Comparison of ENCODE assay signal across 20 cellular contexts in genomic region chr12:112192475-112192874, GRCh38.
"Had no signal": no experiment of that assay in that cellular context is flagged by ENCODE, and none has a peak within 500 bp of the region (broad histone marks: within the 10 kb centered on the region; RNA-seq: fewer than 3 reads in every experiment).

No MANE protein-coding gene starts in this region.

- H3K4me1 ChIP-seq: parathyroid adenoma had no signal

- H3K4me2 ChIP-seq: hepatocyte had no signal

- H3K9me3 Mint-ChIP-seq: activated naive CD4-positive, alpha-beta T cell treated with anti-CD3 and anti-CD28 coated beads, Interleukin-2, amount 50 U/mL, for 72 hours; activated T-helper 1 cell treated with anti-CD3 and anti-CD28 coated beads, Interleukin-12 subunit alpha, Interleukin-12 subunit beta, Interleukin-2, Interleukin-4 antibody, amounts not matched to agents 30 ng/mL and 10 ng/mL and 1 ng/mL, durations not matched to agents 14 hours and 24 hours and 36 hours; immature natural killer cell; stimulated activated memory B cell treated with anti-CD40 and anti-IgM and Interleukin-4, amounts not matched to agents 10 μg/mL and 1 μg/mL and 100 μg/mL, for 72 hours; type B pancreatic cell had no signal

- H3K27ac ChIP-seq: foreskin keratinocyte, hepatocyte, parathyroid adenoma, right lobe of liver, stomach had no signal

- H3K4me3 ChIP-seq: hepatocyte, right lobe of liver, stomach had no signal

- H3K27ac Mint-ChIP-seq: activated T-helper 1 cell treated with anti-CD3 and anti-CD28 coated beads, Interleukin-12 subunit alpha, Interleukin-12 subunit beta, Interleukin-2, Interleukin-4 antibody, amounts not matched to agents 30 ng/mL and 10 ng/mL and 1 ng/mL, durations not matched to agents 14 hours and 24 hours and 36 hours; stimulated activated memory B cell treated with anti-CD40 and anti-IgM and Interleukin-4, amounts not matched to agents 10 μg/mL and 1 μg/mL and 100 μg/mL, for 72 hours had no signal

- H3K27me3 Mint-ChIP-seq: stimulated activated memory B cell treated with anti-CD40 and anti-IgM and Interleukin-4, amounts not matched to agents 10 μg/mL and 1 μg/mL and 100 μg/mL, for 72 hours; type B pancreatic cell had no signal

- DNase-seq: activated CD4-positive, alpha-beta T cell treated with anti-CD3 and anti-CD28 coated beads for 1 hour; activated CD4-positive, alpha-beta T cell treated with anti-CD3 and anti-CD28 coated beads, Interleukin-2, amount 50 U/mL, for 1 hour; activated CD8-positive, alpha-beta T cell treated with anti-CD3 and anti-CD28 coated beads, Interleukin-2, amount 10 ng/mL, durations not matched to agents 7 days and 5 days; activated gamma-delta T cell treated with Interleukin-2 at 50 U/mL for 16 hours; cerebellar nuclear complex; cortex of kidney; immature natural killer cell; nucleus accumbens; right lobe of liver; small intestine; stimulated activated CD4-positive, alpha-beta T cell treated with anti-CD3 and anti-CD28 coated beads, Interleukin-15, amount 100 ng/mL, for 24 hours; stomach; T-helper 1 cell had no signal

- H3K4me3 Mint-ChIP-seq: activated CD8-positive, alpha-beta T cell treated with anti-CD3 and anti-CD28 coated beads, Interleukin-2, amount 10 ng/mL, durations not matched to agents 7 days and 5 days; activated T-helper 1 cell treated with anti-CD3 and anti-CD28 coated beads, Interleukin-12 subunit alpha, Interleukin-12 subunit beta, Interleukin-2, Interleukin-4 antibody, amounts not matched to agents 30 ng/mL and 10 ng/mL and 1 ng/mL, durations not matched to agents 14 hours and 24 hours and 36 hours; immature natural killer cell; stimulated activated memory B cell treated with anti-CD40 and anti-IgM and Interleukin-4, amounts not matched to agents 10 μg/mL and 1 μg/mL and 100 μg/mL, for 72 hours; type B pancreatic cell had no signal

- H3K79me2 ChIP-seq: hepatocyte, parathyroid adenoma had no signal

- H3K9ac ChIP-seq: parathyroid adenoma had no signal

- H2AFZ ChIP-seq: hepatocyte, parathyroid adenoma had no signal

- H3K4me1 Mint-ChIP-seq: immature natural killer cell; stimulated activated memory B cell treated with anti-CD40 and anti-IgM and Interleukin-4, amounts not matched to agents 10 μg/mL and 1 μg/mL and 100 μg/mL, for 72 hours had no signal

- ATAC-seq: activated CD8-positive, alpha-beta T cell treated with anti-CD3 and anti-CD28 coated beads, Interleukin-2, amount 10 ng/mL, durations not matched to agents 7 days and 5 days; activated naive CD4-positive, alpha-beta T cell treated with anti-CD3 and anti-CD28 coated beads, Interleukin-2, amount 50 U/mL, for 72 hours; stimulated activated memory B cell treated with anti-CD40 and anti-IgM and Interleukin-4, amounts not matched to agents 10 μg/mL and 1 μg/mL and 100 μg/mL, for 72 hours had no signal

- H3K36me3 Mint-ChIP-seq: activated naive CD4-positive, alpha-beta T cell treated with anti-CD3 and anti-CD28 coated beads, Interleukin-2, amount 50 U/mL, for 72 hours had no signal

- H3K27me3 ChIP-seq: foreskin keratinocyte, hepatocyte, right lobe of liver, stomach had no signal

- H3K9me3 ChIP-seq: right lobe of liver, stomach had no signal
